ENCODE assay signal across 21 cellular contexts in genomic region chr4:153639556-153640475, GRCh38. TPM values are rescaled to one million over a fixed set of nuclear protein-coding genes. Genes with fewer than 3 reads are reported as not detected.
DNase-seq lines count a peak whose midpoint lies in the region; ATAC-seq and TF ChIP-seq lines count a peak whose summit lies in the region.
"Had no signal": no experiment of that assay in that cellular context is flagged by ENCODE, and none has a peak within 500 bp of the region (broad histone marks: within the 10 kb centered on the region; RNA-seq: fewer than 3 reads in every experiment).

No MANE protein-coding gene starts in this region.

- ATAC-seq in naive B cell (ENCODE audit: low read depth in 2 of 2) (no peak), HG02763 (IDR thresholded peaks at IDR 0.05; ENCODE audit: unreplicated experiment) (no peak)
- ATAC-seq: activated T-cell treated with anti-CD3 and anti-CD28 coated beads, Interleukin-2, amount 50 U/mL, for 72 hours; SK-N-SH treated with all-trans-retinoic acid at 6 μM for 48 hours; stimulated activated naive CD8-positive, alpha-beta T cell treated with anti-CD3 and anti-CD28 coated beads, Interleukin-15, Interleukin-2, amounts not matched to agents 100 U/mL and 50 U/mL, for 24 hours had no signal

- H3K4me3 ChIP-seq in HEK293 (ENCODE audit: low read depth, low read length), result no peak overlapping the region
- H3K4me3 ChIP-seq: thyroid gland had no signal

- no peaks in the 10 kb centered on the region for H3K9me3 ChIP-seq in HEK293 (ENCODE audit: control insufficient read depth, insufficient read depth, low read depth, low read length)
- H3K9me3 ChIP-seq: thyroid gland had no signal

- H3K36me3 ChIP-seq in HEK293 (ENCODE audit: control insufficient read depth in 2 of 2, insufficient read depth in 1 of 2, low read length in 2 of 2), result peaks cover 0 to 23% of the 10 kb centered on the region in 2 experiments; a peak in 1 of 3 replicates

- H3K9me3 Mint-ChIP-seq in CD14-positive monocyte, result peaks cover under 1 to 7% (median 3%) of the 10 kb centered on the region in 7 donors
- H3K9me3 Mint-ChIP-seq in naive B cell, result no peaks in the 10 kb centered on the region
- H3K9me3 Mint-ChIP-seq: activated B cell treated with CpG ODN at 0.5 μM for 24 hours; activated naive CD4-positive, alpha-beta T cell treated with anti-CD3 and anti-CD28 coated beads, Interleukin-2, amount 50 U/mL, for 24 hours; activated T-cell treated with anti-CD3 and anti-CD28 coated beads, Interleukin-2, amount 50 U/mL, for 72 hours had no signal

- POLR2A ChIA-PET in HEK293 (lab: Yijun Ruan, JAX), result interaction anchor here (0.6 kb wide), 1 partner anchor 275 kb away, joined by 4 read pairs; no protein-coding TSS in a partner anchor

- CTCF ChIA-PET in HEK293 (lab: Yijun Ruan, JAX), result interaction anchor here (0.7 kb wide), 1 partner anchor 206 kb away, joined by 3 read pairs; no protein-coding TSS in a partner anchor

- peaks cover 37 to 62% of the 10 kb centered on the region in 2 donors for H3K36me3 Mint-ChIP-seq in CD14-positive monocyte
- peaks cover 21% of the 10 kb centered on the region in 2 donors for H3K36me3 Mint-ChIP-seq in naive B cell

- peak overlapping the region; percentile 64 to 70 for H3K4me3 Mint-ChIP-seq in CD14-positive monocyte
- H3K4me3 Mint-ChIP-seq in naive B cell, result peak overlapping the region in 2 of 8 donors; percentile 44 to 47
- H3K4me3 Mint-ChIP-seq: activated B cell treated with CpG ODN at 0.5 μM for 24 hours; activated naive CD4-positive, alpha-beta T cell treated with anti-CD3 and anti-CD28 coated beads, Interleukin-2, amount 50 U/mL, for 24 hours had no signal

- H3K27me3 Mint-ChIP-seq in CD14-positive monocyte (ENCODE audit: low read depth in 3 of 3) (peaks cover 0 to 2% (median 2%) of the 10 kb centered on the region in 3 donors), naive B cell (no peaks in the 10 kb centered on the region)
- H3K27me3 Mint-ChIP-seq: activated B cell treated with CpG ODN at 0.5 μM for 24 hours; activated naive CD4-positive, alpha-beta T cell treated with anti-CD3 and anti-CD28 coated beads, Interleukin-2, amount 50 U/mL, for 24 hours had no signal

- TF ChIP-seq CTCF in CD14-positive monocyte (IDR thresholded peaks at IDR 0.05) (no peak), HEK293 (tag by site-specific recombination; IDR thresholded peaks at IDR 0.05) (no peak)

- H3K27ac Mint-ChIP-seq in CD14-positive monocyte (peak overlapping the region; percentile 3 to 79 (median 72)), naive B cell (peak overlapping the region in 5 of 6 donors; percentile 42 to 93 (median 81))
- H3K27ac Mint-ChIP-seq: activated B cell treated with CpG ODN at 0.5 μM for 24 hours; activated T-cell treated with anti-CD3 and anti-CD28 coated beads, Interleukin-2, amount 50 U/mL, for 72 hours had no signal

- peaks cover 57% of the 10 kb centered on the region for H3K4me1 Mint-ChIP-seq in CD14-positive monocyte
- H3K4me1 Mint-ChIP-seq in naive B cell, result peaks cover 14 to 22% (median 22%) of the 10 kb centered on the region in 3 donors

- DNase-seq in CD14-positive monocyte (ENCODE audit: low spot score) (no peak), RPMI7951 (ENCODE audit: low read depth) (peak; percentile 33), naive B cell (no peak), GM19240 (ENCODE audit: insufficient read length, low spot score) (no peak), amniotic stem cell (lab: John Stamatoyannopoulos, UW) (no peak), NCI-H524 (lab: John Stamatoyannopoulos, UW) (no peak)
- DNase-seq: activated B cell treated with CpG ODN at 0.5 μM for 24 hours; activated CD8-positive, alpha-beta memory T cell treated with anti-CD3 and anti-CD28 coated beads for 24 hours; activated T-cell treated with anti-CD3 and anti-CD28 coated beads, Interleukin-2, amount 50 U/mL, for 72 hours; DMS79; mesenchymal stem cell; stimulated activated CD4-positive, alpha-beta T cell treated with anti-CD3 and anti-CD28 coated beads, Interleukin-2, amount 100 ng/mL, for 24 hours; stimulated activated naive CD8-positive, alpha-beta T cell treated with anti-CD3 and anti-CD28 coated beads, Interleukin-15, Interleukin-2, amounts not matched to agents 100 U/mL and 50 U/mL, for 24 hours; T-helper 9 cell; thyroid gland had no signal

- no peaks in the 10 kb centered on the region for H3K4me1 ChIP-seq in HEK293 (ENCODE audit: control insufficient read depth, insufficient read depth, low read length)
- H3K4me1 ChIP-seq: parathyroid adenoma, thyroid gland had no signal

- intact Hi-C loops in CD14-positive monocyte (cut with micrococcal nuclease), result loop anchor here (5.0 kb wide), 2 partner anchors 42 to 47 kb away; partner anchors contain the start of gene TLR2 (in 1 of the 2)

- H3K27ac ChIP-seq in HEK293 (ENCODE audit: extremely low read depth, low read depth, low read length), result no peak overlapping the region
- H3K27ac ChIP-seq: HL-60, parathyroid adenoma, thyroid gland had no signal

TF ChIP-seq in HEK293, 187 proteins besides CTCF, POLR2A, EP300 and RAD21:
- TF ChIP-seq ZSCAN23 (tag by site-specific recombination; IDR thresholded peaks at IDR 0.05), result no peak
- no peak for TF ChIP-seq ZNF404 (tag by site-specific recombination; IDR thresholded peaks at IDR 0.05)
- no peak for TF ChIP-seq ZBTB20 (tag by site-specific recombination; IDR thresholded peaks at IDR 0.05)
- no peak for TF ChIP-seq ZNF391 (tag by site-specific recombination; IDR thresholded peaks at IDR 0.05; ENCODE audit: borderline replicate concordance, low read depth)
- TF ChIP-seq SETDB1 (IDR thresholded peaks at IDR 0.05; ENCODE audit: insufficient read length, low read length), result no peak
- no peak for TF ChIP-seq TRIM28 (IDR thresholded peaks at IDR 0.05; ENCODE audit: borderline replicate concordance, low read length)
- 0 out of 2 replicates have a peak, but pooled peaks have one; percentile 7 for TF ChIP-seq ZFHX2 (tag by site-specific recombination; conservative IDR thresholded peaks at IDR 0.05)
- no peak for TF ChIP-seq ZNF529 (tag by site-specific recombination; IDR thresholded peaks at IDR 0.05; ENCODE audit: insufficient replicate concordance)
- TF ChIP-seq ZNF266 (tag by site-specific recombination; IDR thresholded peaks at IDR 0.05; ENCODE audit: low read depth), result no peak
- TF ChIP-seq ZNF148 (tag by site-specific recombination; IDR thresholded peaks at IDR 0.05; ENCODE audit: borderline replicate concordance), result no peak
- TF ChIP-seq SP2 (tag by site-specific recombination; IDR thresholded peaks at IDR 0.05), result no peak
- no peak for TF ChIP-seq GLIS2 (tag by site-specific recombination; IDR thresholded peaks at IDR 0.05)
- TF ChIP-seq ZNF449 (tag by site-specific recombination; IDR thresholded peaks at IDR 0.05), result peak; percentile 48; the same call in 1 of the 2 replicates
- TF ChIP-seq ZBTB21 (tag by site-specific recombination; IDR thresholded peaks at IDR 0.05), result no peak

RNA-seq across cellular contexts. Expression of gene TLR2, which starts 44.3 kb away (rescaled TPM):
- 100 to 1,000 TPM; 133 to 162 TPM for polyA plus RNA-seq in CD14-positive monocyte
- total RNA-seq in RPMI7951 (2014; rRNA removed; shearing (Covaris generic)), result 8.8 and 11.3 TPM in 2 replicates
- 1 to 10 TPM; 1.5 to 3.1 (median 1.8) TPM for polyA plus RNA-seq in naive B cell (ENCODE audit: low read depth in 6 of 6)

Comparison
In these comparisons a context has a peak if more than half of its experiments do, and no peak if none do; other contexts are left out.
1. RNA of gene TLR2, which starts 44.3 kb away (polyA plus RNA-seq): 133 to 162 TPM in CD14-positive monocyte; 1.5 to 3.1 TPM in naive B cell; every median in the first group is over 10 times any median in the second.